Comparison of ENCODE assay signal across 1 cellular context in genomic region chr6:26250806-26251075, GRCh38.
TF ChIP-seq lines count a peak whose summit lies in the region.

No MANE protein-coding gene starts in this region.

TF ChIP-seq in GM23338, 12 proteins besides CTCF, POLR2A, EP300 and RAD21 (continued from another document):
- no peak for TF ChIP-seq ETS1 (IDR thresholded peaks at IDR 0.05)
- TF ChIP-seq JUNB (IDR thresholded peaks at IDR 0.05; ENCODE audit: unreplicated experiment) = no peak
- TF ChIP-seq EZH2 (IDR thresholded peaks at IDR 0.05; ENCODE audit: low read depth, unreplicated experiment) = no peak
- no peak for TF ChIP-seq ZNF114 (CRISPR knock-in tag; IDR thresholded peaks at IDR 0.05)
- no peak for TF ChIP-seq REST (IDR thresholded peaks at IDR 0.05; ENCODE audit: unreplicated experiment)
- TF ChIP-seq CREB1 (CRISPR knock-in tag; IDR thresholded peaks at IDR 0.05; ENCODE audit: low read depth) = no peak
- TF ChIP-seq ZNF331 (CRISPR knock-in tag; IDR thresholded peaks at IDR 0.05; ENCODE audit: low read depth) = no peak
